Comparison of ENCODE assay signal across 8 cellular contexts in the genomic region with DNA sequence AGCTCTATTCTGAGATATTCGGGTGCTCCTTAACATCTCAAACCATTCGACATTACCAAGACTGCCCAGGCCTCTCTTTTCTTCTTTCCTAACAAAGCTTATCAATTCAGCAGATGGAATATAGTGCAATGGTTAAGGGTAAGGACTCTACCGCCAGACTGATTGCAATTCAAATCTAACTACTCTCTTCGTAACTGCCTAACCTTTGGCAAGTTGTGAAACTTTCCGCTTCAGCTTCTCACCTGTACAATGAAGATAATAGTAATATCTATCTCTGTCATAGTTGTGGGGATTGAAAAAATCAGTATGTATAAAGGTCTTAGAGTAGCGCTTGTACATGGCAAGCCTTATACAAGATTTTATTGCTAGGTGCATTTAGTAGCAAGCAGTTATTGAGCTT. TPM values are rescaled to one million over a fixed set of nuclear protein-coding genes. Genes with fewer than 3 reads are reported as not detected.
DNase-seq lines count a peak whose midpoint lies in the region; ATAC-seq and TF ChIP-seq lines count a peak whose summit lies in the region.

No MANE protein-coding gene starts in this region.

- H3K9me2 ChIP-seq in OCI-LY1 (ENCODE audit: low read depth, low read length): no peaks in the 10 kb centered on the region

- peak overlapping the region; percentile 91 for H3K4me2 ChIP-seq in OCI-LY1 (ENCODE audit: low read length)

- no peaks in the 10 kb centered on the region for H3K9me3 ChIP-seq in OCI-LY1 (ENCODE audit: low read length)
- H3K9me3 ChIP-seq in esophagus (ENCODE audit: control insufficient read depth in 2 of 2, insufficient read depth in 1 of 2, low read depth in 1 of 2, low read length in 1 of 2): no peaks in the 10 kb centered on the region
- no peaks in the 10 kb centered on the region for H3K9me3 ChIP-seq in psoas muscle

- intact Hi-C loops in psoas muscle (cut with DNase I): loop anchor here in 1 of 2 donors (10.0 kb wide), 1 partner anchor 54 kb away; no protein-coding TSS in a partner anchor

- no peak for DNase-seq in GM12865 (ENCODE audit: low read depth)
- DNase-seq in psoas muscle: no peak
- no peak for DNase-seq in caudate nucleus (lab: John Stamatoyannopoulos, UW)
- no peak for DNase-seq in SHP77 treated with DMSO at 0.1 percent for 48 hours (lab: John Stamatoyannopoulos, UW)
- no peak for DNase-seq in epidermal melanocyte (ENCODE audit: insufficient read length, low spot score)
- no peak for DNase-seq in NCI-H1092 (lab: John Stamatoyannopoulos, UW)

- no peak for TF ChIP-seq CTCF in GM12865 (IDR thresholded peaks at IDR 0.05; ENCODE audit: insufficient read depth, low read depth, low read length, missing control alignments)
- TF ChIP-seq CTCF in OCI-LY1 (IDR thresholded peaks at IDR 0.05; ENCODE audit: low read length): no peak
- TF ChIP-seq CTCF in psoas muscle (IDR thresholded peaks at IDR 0.05): no peak

- H3K79me2 ChIP-seq in OCI-LY1 (ENCODE audit: insufficient read depth, low read length): peaks cover 40% of the 10 kb centered on the region

- no peak overlapping the region for H2AFZ ChIP-seq in OCI-LY1 (ENCODE audit: low read length)

- H3K4me3 ChIP-seq in GM12865 (ENCODE audit: low read depth, low read length): peak overlapping the region; percentile 58
- peak overlapping the region; percentile 80 for H3K4me3 ChIP-seq in OCI-LY1 (ENCODE audit: low read depth, low read length, poor library complexity, severe bottlenecking)
- peak overlapping the region; percentile 92 to 99 for H3K4me3 ChIP-seq in esophagus (ENCODE audit: low read depth in 1 of 2, low read length in 2 of 2)
- H3K4me3 ChIP-seq in psoas muscle: peak overlapping the region; percentile 95

- WGBS in esophagus, 2 donors: 9 to 15% methylated on average over 6 of the region's 6 CpGs
- 14 to 25% (median 14%) methylated on average over 6 of the region's 6 CpGs for WGBS in psoas muscle, 3 donors

- H3K27me3 ChIP-seq in OCI-LY1 (ENCODE audit: insufficient read depth, low read length) (no peaks in the 10 kb centered on the region), esophagus (ENCODE audit: control insufficient read depth in 1 of 2, insufficient read depth in 2 of 2, low read length in 2 of 2) (no peaks in the 10 kb centered on the region), psoas muscle (ENCODE audit: insufficient read depth in 3 of 3, low read length in 2 of 3) (no peaks in the 10 kb centered on the region)

- H3K27ac ChIP-seq in OCI-LY1 (ENCODE audit: low read depth, low read length, poor library complexity, severe bottlenecking) (peak overlapping the region; percentile 56), esophagus (ENCODE audit: low read depth in 2 of 2, low read length in 1 of 2) (no peak overlapping the region), psoas muscle (peak overlapping the region; percentile 85), caudate nucleus (ENCODE audit: low read depth, low read length) (no peak overlapping the region)

- ATAC-seq in psoas muscle: no peak

- peaks cover 4% of the 10 kb centered on the region; the same call in 1 of the 2 replicates for H3K36me3 ChIP-seq in OCI-LY1 (ENCODE audit: insufficient read depth, low read length)
- H3K36me3 ChIP-seq in esophagus (ENCODE audit: control insufficient read depth in 2 of 2, insufficient read depth in 2 of 2, low read length in 1 of 2): no peaks in the 10 kb centered on the region
- peaks cover 0 to 11% of the 10 kb centered on the region in 2 donors for H3K36me3 ChIP-seq in psoas muscle (ENCODE audit: insufficient read depth in 1 of 2, low read depth in 1 of 2)

- H4K20me1 ChIP-seq in OCI-LY1 (ENCODE audit: insufficient read depth, low read length): no peaks in the 10 kb centered on the region

- H3K4me1 ChIP-seq in OCI-LY1 (ENCODE audit: insufficient read depth, low read length, severe bottlenecking): peaks cover 35% of the 10 kb centered on the region
- no peaks in the 10 kb centered on the region for H3K4me1 ChIP-seq in esophagus (ENCODE audit: control insufficient read depth in 2 of 2, insufficient read depth in 2 of 2, low read length in 1 of 2)
- H3K4me1 ChIP-seq in psoas muscle: peaks cover 21% of the 10 kb centered on the region

- H3F3A ChIP-seq in OCI-LY1 (ENCODE audit: insufficient read depth, low read length): no peaks in the 10 kb centered on the region

- H3K9ac ChIP-seq in OCI-LY1 (ENCODE audit: low read length): peak overlapping the region; percentile 83

RNA-seq across cellular contexts. Expression of a gene that starts 1.0 kb away (rescaled TPM):
- polyA plus RNA-seq in esophagus (10 to 100 TPM; 16.3 to 19.2 TPM), psoas muscle (10 to 100 TPM; 16.2 to 31.1 (median 25.1) TPM)
- 10 to 100 TPM; 22.2 to 29.2 (median 27.0) TPM for total RNA-seq in psoas muscle

RNA-seq across cellular contexts. Expression of a gene that starts 1.5 kb away (rescaled TPM):
- 10 to 100 TPM in 1 of 2 donors, 1 to 10 TPM in 1; 8.4 to 10.6 TPM for polyA plus RNA-seq in esophagus
- total RNA-seq in psoas muscle: 1 to 10 TPM; 3.8 to 7.5 (median 6.6) TPM
- polyA plus RNA-seq in psoas muscle: 1 to 10 TPM; 1.8 to 5.7 (median 4.5) TPM

Comparison
In these comparisons a context has a peak if more than half of its experiments do, and no peak if none do; other contexts are left out.
1. H3K27ac ChIP-seq: peak in OCI-LY1 (single experiment) and psoas muscle (single experiment); none in esophagus (0 of 2) and caudate nucleus (single experiment).
2. Peak in every context shown above with its lines, with median percentiles within 50 percentile points of each other: H3K4me3 ChIP-seq.